12 cellular contexts compared by ENCODE assay signal in genomic region chr3:172515130-172515918, GRCh38. TPM values are rescaled to one million over a fixed set of nuclear protein-coding genes. Genes with fewer than 3 reads are reported as not detected.
DNase-seq lines count a peak whose midpoint lies in the region; ATAC-seq, FAIRE-seq and TF ChIP-seq lines count a peak whose summit lies in the region.
"Had no signal": no experiment of that assay in that cellular context is flagged by ENCODE, and none has a peak within 500 bp of the region (broad histone marks: within the 10 kb centered on the region; RNA-seq: fewer than 3 reads in every experiment).

No MANE protein-coding gene starts in this region.

- no peak overlapping the region for H3K9ac ChIP-seq in SK-N-SH

- TF ChIP-seq EP300 in SK-N-SH (IDR thresholded peaks at IDR 0.05; ENCODE audit: borderline replicate concordance in 1 of 2, low read depth in 1 of 2, low read length in 1 of 2), result no peak

- no peaks in the 10 kb centered on the region for H3K9me2 ChIP-seq in SK-N-SH

- H3K36me3 Mint-ChIP-seq in activated B cell treated with CpG ODN at 0.5 μM for 24 hours (ENCODE audit: low read depth), result peaks cover 61% of the 10 kb centered on the region

- H2AFZ ChIP-seq in SK-N-SH (ENCODE audit: low read depth), result no peak overlapping the region

- no peaks in the 10 kb centered on the region for H3F3A ChIP-seq in SK-N-SH (replicated peaks; ENCODE audit: insufficient read depth)

- CTCF ChIA-PET in SK-N-SH (lab: Yijun Ruan, JAX), result no interaction called here
- CTCF ChIA-PET in activated B cell treated with CpG ODN at 0.5 μM for 24 hours (lab: Charles Lee), result no interaction called here

- no peaks in the 10 kb centered on the region for H4K20me1 ChIP-seq in SK-N-SH (ENCODE audit: insufficient read depth)

- H3K27ac ChIP-seq in SK-N-SH (ENCODE audit: low read depth in 2 of 2, low read length in 1 of 2) (no peak overlapping the region), small intestine (ENCODE audit: low read depth in 1 of 2, low read length in 1 of 2) (peak overlapping the region; percentile 33 to 68)
- H3K27ac ChIP-seq: A549 had no signal

- H3K9me3 ChIP-seq in SK-N-SH, result no peaks in the 10 kb centered on the region
- H3K9me3 ChIP-seq in small intestine (ENCODE audit: control insufficient read depth, low read depth), result no peaks in the 10 kb centered on the region
- H3K9me3 ChIP-seq: A549, mucosa of descending colon had no signal

- peaks cover 80% of the 10 kb centered on the region for H3K4me1 Mint-ChIP-seq in activated B cell treated with CpG ODN at 0.5 μM for 24 hours

- TF ChIP-seq CTCF in SK-N-SH (IDR thresholded peaks at IDR 0.05) (no peak), activated B cell treated with CpG ODN at 0.5 μM for 24 hours (IDR thresholded peaks at IDR 0.05) (no peak), fibroblast of pulmonary artery (IDR thresholded peaks at IDR 0.05; ENCODE audit: low read length, missing control alignments) (no peak)

- WGBS in SK-N-SH (ENCODE audit: low lambda C conversion rate), result 72% methylated on average over 4 of the region's 4 CpGs
- 33 to 37% (median 34%) methylated on average over 4 of the region's 4 CpGs for WGBS in small intestine, 3 donors

- POLR2A ChIA-PET in SK-N-SH (lab: Yijun Ruan, JAX) (no interaction called here), activated B cell treated with CpG ODN at 0.5 μM for 24 hours (lab: Charles Lee) (no interaction called here)

- H3K9me3 Mint-ChIP-seq in activated B cell treated with CpG ODN at 0.5 μM for 24 hours, result no peaks in the 10 kb centered on the region

- H3K36me3 ChIP-seq in SK-N-SH (replicated peaks in 1 of 2; ENCODE audit: control insufficient read depth in 1 of 2, insufficient read depth in 2 of 2, low read length in 1 of 2), result no peaks in the 10 kb centered on the region
- H3K36me3 ChIP-seq in small intestine (ENCODE audit: control insufficient read depth in 2 of 2, insufficient read depth in 2 of 2, low read length in 2 of 2), result peaks cover 11 to 15% of the 10 kb centered on the region in 2 donors

- no peak overlapping the region for H3K4me3 ChIP-seq in SK-N-SH (ENCODE audit: low read depth in 2 of 2, low read length in 1 of 2)
- H3K4me3 ChIP-seq in fibroblast of pulmonary artery (replicated peaks; ENCODE audit: low read depth, low read length), result no peak overlapping the region
- H3K4me3 ChIP-seq in small intestine (ENCODE audit: low read depth in 1 of 2, low read length in 2 of 2), result no peak overlapping the region
- H3K4me3 ChIP-seq: A549, mucosa of descending colon had no signal

- H3K27me3 ChIP-seq in SK-N-SH (ENCODE audit: insufficient read depth) (no peaks in the 10 kb centered on the region), small intestine (ENCODE audit: control insufficient read depth in 2 of 2, insufficient read depth in 2 of 2, low read length in 2 of 2) (no peaks in the 10 kb centered on the region)

- peak overlapping the region; percentile 62 for H3K27ac Mint-ChIP-seq in activated B cell treated with CpG ODN at 0.5 μM for 24 hours

- intact Hi-C loops in activated B cell treated with CpG ODN at 0.5 μM for 24 hours (cut with micrococcal nuclease), result no loop called here

- no peak for TF ChIP-seq RAD21 in SK-N-SH (IDR thresholded peaks at IDR 0.05; ENCODE audit: low read length)

- no peak overlapping the region for H3K4me2 ChIP-seq in SK-N-SH
- H3K4me2 ChIP-seq: A549 had no signal

- no peaks in the 10 kb centered on the region for H3K79me2 ChIP-seq in SK-N-SH (ENCODE audit: insufficient read depth)

- FAIRE-seq in small intestine (lab: Jason Lieb, UNC), result no peak
- FAIRE-seq: A549 had no signal

- H3K4me1 ChIP-seq in SK-N-SH (ENCODE audit: control insufficient read depth in 1 of 2, insufficient read depth in 2 of 2, low read depth in 1 of 2, low read length in 1 of 2), result no peaks in the 10 kb centered on the region; a peak in 2 of 4 replicates
- peaks cover 14 to 26% of the 10 kb centered on the region in 2 donors for H3K4me1 ChIP-seq in small intestine (ENCODE audit: control insufficient read depth in 2 of 2, insufficient read depth in 1 of 2, low read depth in 1 of 2, low read length in 1 of 2)

- ATAC-seq in SK-N-SH treated with all-trans-retinoic acid at 6 μM for 48 hours (peak; percentile 34; the same call in 2 of the 3 replicates), activated B cell treated with CpG ODN at 0.5 μM for 24 hours (ENCODE audit: low read depth) (no peak), HG02798 (IDR thresholded peaks at IDR 0.05; ENCODE audit: poor library complexity, unreplicated experiment) (no peak), HG02763 (IDR thresholded peaks at IDR 0.05; ENCODE audit: unreplicated experiment) (no peak)
- ATAC-seq: A549 had no signal

- DNase-seq in SK-N-SH (no peak), activated B cell treated with CpG ODN at 0.5 μM for 24 hours (no peak), fibroblast of pulmonary artery (ENCODE audit: low read depth) (peak; percentile 57), small intestine (no peak), NCI-H748 (lab: John Stamatoyannopoulos, UW; ENCODE audit: unreplicated experiment) (no peak)
- DNase-seq: NCI-H510A treated with DMSO at 0.1 percent for 48 hours; stimulated activated CD4-positive, alpha-beta T cell treated with anti-CD3 and anti-CD28 coated beads, Interleukin-2, amount 100 ng/mL, for 48 hours had no signal

- H3K4me3 Mint-ChIP-seq in activated B cell treated with CpG ODN at 0.5 μM for 24 hours, result no peak overlapping the region

- no peaks in the 10 kb centered on the region for H3K27me3 Mint-ChIP-seq in activated B cell treated with CpG ODN at 0.5 μM for 24 hours

TF ChIP-seq in SK-N-SH treated with all-trans-retinoic acid at 6 μM for 48 hours, 23 proteins besides CTCF, POLR2A, EP300 and RAD21 (continues in another document):
- no peak for TF ChIP-seq PATZ1 (CRISPR knock-in tag; IDR thresholded peaks at IDR 0.05; ENCODE audit: borderline replicate concordance)
- no peak for TF ChIP-seq ZNF8 (CRISPR knock-in tag; IDR thresholded peaks at IDR 0.05)
- TF ChIP-seq TCF4 (CRISPR knock-in tag; IDR thresholded peaks at IDR 0.05; ENCODE audit: borderline replicate concordance), result no peak
- TF ChIP-seq OSR1 (CRISPR knock-in tag; IDR thresholded peaks at IDR 0.05), result no peak

TF ChIP-seq in SK-N-SH, 30 proteins besides CTCF, POLR2A, EP300 and RAD21:
- TF ChIP-seq NFIC (IDR thresholded peaks at IDR 0.05; ENCODE audit: borderline replicate concordance) (no peak), FOXJ3 (CRISPR knock-in tag; IDR thresholded peaks at IDR 0.05) (no peak), GABPA (IDR thresholded peaks at IDR 0.05; ENCODE audit: low read depth) (no peak), RXRA (IDR thresholded peaks at IDR 0.05; ENCODE audit: borderline replicate concordance, low read depth) (no peak)

RNA-seq across cellular contexts. Expression of gene TNFSF10, which starts 7.9 kb away (rescaled TPM):
- polyA plus RNA-seq in SK-N-SH (2012; rRNA removed) (0.03 and 0.10 TPM in 2 replicates), small intestine (10 to 100 TPM; 31.1 to 50.8 (median 37.8) TPM)
- 0.07 and 0.12 TPM in 2 replicates for polyA plus RNA-seq in SK-N-SH (2012; cell fraction: cytosol; rRNA removed)
- polyA plus RNA-seq in SK-N-SH (2012; cell fraction: nucleus; rRNA removed), result 0.12 TPM in 1 of 2 replicates, not detected in the other
- total RNA-seq in activated B cell treated with CpG ODN at 0.5 μM for 24 hours, result 7.2 and 7.4 TPM in 2 replicates

Comparison
In these comparisons a context has a peak if more than half of its experiments do, and no peak if none do; other contexts are left out.
1. H3K27ac ChIP-seq: peak in small intestine (2 of 2); none in SK-N-SH (0 of 2).
2. RNA of gene TNFSF10, which starts 7.9 kb away (polyA plus RNA-seq): 31.1 to 50.8 TPM in small intestine; 0.03 to 0.12 TPM in SK-N-SH; every median in the first group is over 10 times any median in the second.